ENCODE assay signal across 13 cellular contexts in genomic region chr3:46972396-46972795, GRCh38. TPM values are rescaled to one million over a fixed set of nuclear protein-coding genes. Genes with fewer than 3 reads are reported as not detected.
DNase-seq lines count a peak whose midpoint lies in the region; ATAC-seq and TF ChIP-seq lines count a peak whose summit lies in the region.
"Had no signal": no experiment of that assay in that cellular context is flagged by ENCODE, and none has a peak within 500 bp of the region (broad histone marks: within the 10 kb centered on the region; RNA-seq: fewer than 3 reads in every experiment).

No MANE protein-coding gene starts in this region.

- no peaks in the 10 kb centered on the region for H3K9me3 ChIP-seq in BLaER1 treated with 17β-estradiol and CSF1 and Interleukin-3, amounts not matched to agents 10 nM and 100 nM (replicated peaks in 1 of 11)
- no peaks in the 10 kb centered on the region for H3K9me3 ChIP-seq in neural progenitor cell (ENCODE audit: low read depth)
- H3K9me3 ChIP-seq: heart left ventricle, upper lobe of right lung had no signal

- H3K27me3 Mint-ChIP-seq in activated CD4-positive, alpha-beta memory T cell treated with anti-CD3 and anti-CD28 coated beads for 36 hours, result no peaks in the 10 kb centered on the region
- no peaks in the 10 kb centered on the region for H3K27me3 Mint-ChIP-seq in naive B cell
- H3K27me3 Mint-ChIP-seq in neural progenitor cell (ENCODE audit: insufficient read depth, low read depth), result peaks cover 8% of the 10 kb centered on the region

- no peak for ATAC-seq in naive B cell (ENCODE audit: low read depth in 2 of 2)
- ATAC-seq in GM21381 (IDR thresholded peaks at IDR 0.05; ENCODE audit: unreplicated experiment), result no peak
- ATAC-seq: heart left ventricle, upper lobe of right lung had no signal

- H3F3A ChIP-seq in neural progenitor cell (ENCODE audit: low read depth), result no peaks in the 10 kb centered on the region

- peaks cover 91% of the 10 kb centered on the region for H3K79me2 ChIP-seq in neural progenitor cell (ENCODE audit: low read depth)

- peak overlapping the region; percentile 58 for H3K27ac Mint-ChIP-seq in activated CD4-positive, alpha-beta memory T cell treated with anti-CD3 and anti-CD28 coated beads for 36 hours
- peak overlapping the region; percentile 77 to 93 (median 90) for H3K27ac Mint-ChIP-seq in naive B cell
- no peak overlapping the region for H3K27ac Mint-ChIP-seq in neural progenitor cell

- H3K4me1 ChIP-seq in BLaER1 treated with 17β-estradiol and CSF1 and Interleukin-3, amounts not matched to agents 10 nM and 100 nM, result peaks cover 75 to 90% (median 81%) of the 10 kb centered on the region in 10 experiments
- no peaks in the 10 kb centered on the region for H3K4me1 ChIP-seq in neural progenitor cell

- peak overlapping the region; percentile 32 for H3K4me3 Mint-ChIP-seq in activated CD4-positive, alpha-beta memory T cell treated with anti-CD3 and anti-CD28 coated beads for 36 hours
- peak overlapping the region; percentile 76 to 92 (median 86) for H3K4me3 Mint-ChIP-seq in naive B cell
- H3K4me3 Mint-ChIP-seq in neural progenitor cell, result no peak overlapping the region

- no peaks in the 10 kb centered on the region for H3K27me3 ChIP-seq in BLaER1 treated with 17β-estradiol and CSF1 and Interleukin-3, amounts not matched to agents 10 nM and 100 nM
- H3K27me3 ChIP-seq in neural progenitor cell, result no peaks in the 10 kb centered on the region
- H3K27me3 ChIP-seq: heart left ventricle, upper lobe of right lung had no signal

- no peak overlapping the region; a peak in 1 of 22 replicates for H3K27ac ChIP-seq in BLaER1 treated with 17β-estradiol and CSF1 and Interleukin-3, amounts not matched to agents 10 nM and 100 nM
- H3K27ac ChIP-seq in neural progenitor cell, result no peak overlapping the region
- H3K27ac ChIP-seq: upper lobe of right lung had no signal

- H3K9ac ChIP-seq in BLaER1 treated with 17β-estradiol and CSF1 and Interleukin-3, amounts not matched to agents 10 nM and 100 nM, result 0 out of 22 replicates have a peak overlapping the region, but pooled peaks of 1 of the 11 experiments have one; percentile 11
- H3K9ac ChIP-seq in neural progenitor cell, result no peak overlapping the region

- intact Hi-C loops in activated CD4-positive, alpha-beta memory T cell treated with anti-CD3 and anti-CD28 coated beads for 36 hours (cut with micrococcal nuclease), result loop anchor here (10.0 kb wide), 1 partner anchor 48 kb away; no protein-coding TSS in a partner anchor

- H4K20me1 ChIP-seq in BLaER1 treated with 17β-estradiol and CSF1 and Interleukin-3, amounts not matched to agents 10 nM and 100 nM, result peaks cover 79 to 89% (median 87%) of the 10 kb centered on the region in 11 experiments
- peaks cover 76% of the 10 kb centered on the region for H4K20me1 ChIP-seq in neural progenitor cell (ENCODE audit: low read depth)

- POLR2A ChIA-PET in activated CD4-positive, alpha-beta memory T cell treated with anti-CD3 and anti-CD28 coated beads for 36 hours (lab: Charles Lee), result interaction anchor here (0.7 kb wide), 1 partner anchor 17 kb away, joined by 3 read pairs; no protein-coding TSS in a partner anchor

- CTCF ChIA-PET in activated CD4-positive, alpha-beta memory T cell treated with anti-CD3 and anti-CD28 coated beads for 36 hours (lab: Charles Lee), result interaction anchor here (0.7 kb wide), 1 partner anchor 46 kb away, joined by 3 read pairs; no protein-coding TSS in a partner anchor

- H3K4me1 Mint-ChIP-seq in activated CD4-positive, alpha-beta memory T cell treated with anti-CD3 and anti-CD28 coated beads for 36 hours (ENCODE audit: low read depth), result peaks cover 74% of the 10 kb centered on the region
- peaks cover 61 to 97% (median 72%) of the 10 kb centered on the region in 3 donors for H3K4me1 Mint-ChIP-seq in naive B cell
- peaks cover 20% of the 10 kb centered on the region for H3K4me1 Mint-ChIP-seq in neural progenitor cell

- H3K36me3 Mint-ChIP-seq in activated CD4-positive, alpha-beta memory T cell treated with anti-CD3 and anti-CD28 coated beads for 36 hours, result peaks cover 28% of the 10 kb centered on the region
- no peaks in the 10 kb centered on the region for H3K36me3 Mint-ChIP-seq in naive B cell
- H3K36me3 Mint-ChIP-seq in neural progenitor cell, result peaks cover 10% of the 10 kb centered on the region

- no peak for DNase-seq in activated CD4-positive, alpha-beta memory T cell treated with anti-CD3 and anti-CD28 coated beads for 36 hours
- DNase-seq in naive B cell (peak; percentile 20), NOMO-1 (lab: John Stamatoyannopoulos, UW; ENCODE audit: unreplicated experiment in 2 of 2) (no peak), neural progenitor cell (ENCODE audit: low spot score) (no peak)
- DNase-seq: cortex of kidney, kidney glomerular epithelial cell, NCI-H146, NCI-H524 treated with DMSO at 0.1 percent for 48 hours, upper lobe of right lung had no signal

- no peak overlapping the region for H2AFZ ChIP-seq in neural progenitor cell (replicated peaks)

- peaks cover 29 to 61% (median 46%) of the 10 kb centered on the region in 11 experiments for H3K36me3 ChIP-seq in BLaER1 treated with 17β-estradiol and CSF1 and Interleukin-3, amounts not matched to agents 10 nM and 100 nM
- H3K36me3 ChIP-seq in neural progenitor cell, result no peaks in the 10 kb centered on the region
- H3K36me3 ChIP-seq: upper lobe of right lung had no signal

- no peaks in the 10 kb centered on the region for H3K9me3 Mint-ChIP-seq in activated CD4-positive, alpha-beta memory T cell treated with anti-CD3 and anti-CD28 coated beads for 36 hours
- H3K9me3 Mint-ChIP-seq in naive B cell (no peaks in the 10 kb centered on the region), neural progenitor cell (no peaks in the 10 kb centered on the region)

- no peak overlapping the region for H3K4me3 ChIP-seq in BLaER1 treated with 17β-estradiol and CSF1 and Interleukin-3, amounts not matched to agents 10 nM and 100 nM
- peak overlapping the region; percentile 13; the same call in 1 of the 2 replicates for H3K4me3 ChIP-seq in GM08714 (ENCODE audit: low read length)
- no peak overlapping the region for H3K4me3 ChIP-seq in neural progenitor cell
- H3K4me3 ChIP-seq: heart left ventricle, upper lobe of right lung had no signal

- H3K4me2 ChIP-seq in BLaER1 treated with 17β-estradiol and CSF1 and Interleukin-3, amounts not matched to agents 10 nM and 100 nM, result peak overlapping the region; percentile 69 to 99 (median 89); a peak in 21 of 22 replicates
- H3K4me2 ChIP-seq in neural progenitor cell, result no peak overlapping the region

- no peak for TF ChIP-seq CTCF in neural progenitor cell (IDR thresholded peaks at IDR 0.05)

RNA-seq across cellular contexts. Expression of gene CCDC12, which starts 4.1 kb away (rescaled TPM):
- 10 to 100 TPM; 44.3 to 49.9 TPM for total RNA-seq in activated CD4-positive, alpha-beta memory T cell treated with anti-CD3 and anti-CD28 coated beads for 36 hours
- polyA plus RNA-seq in naive B cell (ENCODE audit: low read depth in 6 of 6), result 100 to 1,000 TPM; 119 to 157 (median 123) TPM
- 17.9 and 44.0 TPM in 2 replicates for total RNA-seq in neural progenitor cell (ENCODE audit: low replicate concordance)

RNA-seq across cellular contexts. Expression of gene NBEAL2, which starts 7.1 kb away (rescaled TPM):
- total RNA-seq in activated CD4-positive, alpha-beta memory T cell treated with anti-CD3 and anti-CD28 coated beads for 36 hours, result 100 to 1,000 TPM; 114 to 117 TPM
- 1 to 10 TPM in 4 of 6 donors, under 1 TPM in 1, not detected in 1; 0.34 to 2.2 (median 1.5) TPM for polyA plus RNA-seq in naive B cell (ENCODE audit: low read depth in 6 of 6)
- 6.3 and 19.1 TPM in 2 replicates for total RNA-seq in neural progenitor cell (ENCODE audit: low replicate concordance)
